In genomic region chr11:75498556-75499255, GRCh38 we compare ENCODE assay signal across 14 cellular contexts. TPM values are rescaled to one million over a fixed set of nuclear protein-coding genes. Genes with fewer than 3 reads are reported as not detected.
DNase-seq lines count a peak whose midpoint lies in the region; ATAC-seq and TF ChIP-seq lines count a peak whose summit lies in the region.
"Had no signal": no experiment of that assay in that cellular context is flagged by ENCODE, and none has a peak within 500 bp of the region (broad histone marks: within the 10 kb centered on the region; RNA-seq: fewer than 3 reads in every experiment).

No MANE protein-coding gene starts in this region.

- H3K9me3 Mint-ChIP-seq in IgD-negative memory B cell = no peaks in the 10 kb centered on the region
- no peaks in the 10 kb centered on the region for H3K9me3 Mint-ChIP-seq in chondrocyte (ENCODE audit: low read depth)
- no peaks in the 10 kb centered on the region for H3K9me3 Mint-ChIP-seq in activated naive CD4-positive, alpha-beta T cell treated with anti-CD3 and anti-CD28 coated beads, Interleukin-2, amount 10 ng/mL, durations not matched to agents 7 days and 5 days
- H3K9me3 Mint-ChIP-seq: central memory CD8-positive, alpha-beta T cell; nephron progenitor cell had no signal

- H3K27ac Mint-ChIP-seq in IgD-negative memory B cell (peak overlapping the region in 2 of 3 donors; percentile 34 to 74), chondrocyte (ENCODE audit: unreplicated experiment) (peak overlapping the region; percentile 78)
- H3K27ac Mint-ChIP-seq in activated naive CD4-positive, alpha-beta T cell treated with anti-CD3 and anti-CD28 coated beads, Interleukin-2, amount 10 ng/mL, durations not matched to agents 7 days and 5 days = no peak overlapping the region
- H3K27ac Mint-ChIP-seq: nephron progenitor cell had no signal

- TF ChIP-seq CTCF in AG10803 (conservative IDR thresholded peaks at IDR 0.05; ENCODE audit: low read length) = no peak
- TF ChIP-seq CTCF in chondrocyte (IDR thresholded peaks at IDR 0.05) = no peak
- no peak for TF ChIP-seq CTCF in osteoblast (IDR thresholded peaks at IDR 0.05; ENCODE audit: extremely low read depth, low read depth, low read length)

- H3K4me3 ChIP-seq in AG10803 (ENCODE audit: low read length) = no peak overlapping the region; the same call in none of the 2 replicates
- H3K4me3 ChIP-seq in osteoblast (ENCODE audit: insufficient read depth, low read length) = no peak overlapping the region
- H3K4me3 ChIP-seq: skin epidermis, stomach had no signal

- H3K36me3 Mint-ChIP-seq in IgD-negative memory B cell (peaks cover 7% of the 10 kb centered on the region), chondrocyte (ENCODE audit: low read depth) (no peaks in the 10 kb centered on the region)
- no peaks in the 10 kb centered on the region for H3K36me3 Mint-ChIP-seq in activated naive CD4-positive, alpha-beta T cell treated with anti-CD3 and anti-CD28 coated beads, Interleukin-2, amount 10 ng/mL, durations not matched to agents 7 days and 5 days

- no peak overlapping the region for H2AFZ ChIP-seq in osteoblast (ENCODE audit: low read length)

- no peaks in the 10 kb centered on the region for H3K9me3 ChIP-seq in osteoblast (ENCODE audit: low read depth, low read length)
- H3K9me3 ChIP-seq: stomach had no signal

- CTCF ChIA-PET in activated naive CD4-positive, alpha-beta T cell treated with anti-CD3 and anti-CD28 coated beads, Interleukin-2, amount 10 ng/mL, durations not matched to agents 7 days and 5 days (lab: Charles Lee) = interaction anchor here (0.6 kb wide), 1 partner anchor 30 kb away, joined by 3 read pairs; no protein-coding TSS in a partner anchor

- H4K20me1 ChIP-seq in osteoblast (ENCODE audit: insufficient read depth, low read length) = no peaks in the 10 kb centered on the region

- H3K27me3 ChIP-seq in osteoblast (ENCODE audit: insufficient read depth, low read length) = no peaks in the 10 kb centered on the region
- H3K27me3 ChIP-seq: stomach had no signal

- no peaks in the 10 kb centered on the region for H3K27me3 Mint-ChIP-seq in IgD-negative memory B cell
- H3K27me3 Mint-ChIP-seq in chondrocyte (ENCODE audit: low read depth) = no peaks in the 10 kb centered on the region
- H3K27me3 Mint-ChIP-seq in activated naive CD4-positive, alpha-beta T cell treated with anti-CD3 and anti-CD28 coated beads, Interleukin-2, amount 10 ng/mL, durations not matched to agents 7 days and 5 days = peaks cover 16% of the 10 kb centered on the region
- H3K27me3 Mint-ChIP-seq: central memory CD8-positive, alpha-beta T cell had no signal

- H3K4me1 Mint-ChIP-seq in IgD-negative memory B cell = peaks cover 14 to 33% (median 29%) of the 10 kb centered on the region in 3 donors
- peaks cover 24% of the 10 kb centered on the region for H3K4me1 Mint-ChIP-seq in chondrocyte (ENCODE audit: low read depth)
- H3K4me1 Mint-ChIP-seq in activated naive CD4-positive, alpha-beta T cell treated with anti-CD3 and anti-CD28 coated beads, Interleukin-2, amount 10 ng/mL, durations not matched to agents 7 days and 5 days = peaks cover 22% of the 10 kb centered on the region

- H3K27ac ChIP-seq in osteoblast (ENCODE audit: low read depth, low read length) = no peak overlapping the region

- DNase-seq in AG10803 (ENCODE audit: low read depth) = peak; percentile 56
- DNase-seq in chondrocyte (ENCODE audit: low spot score) = no peak
- peak; percentile 78 for DNase-seq in osteoblast (ENCODE audit: insufficient read length, low spot score, missing footprints)
- DNase-seq in activated CD8-positive, alpha-beta memory T cell treated with anti-CD3 and anti-CD28 coated beads, Interleukin-2, amount 50 U/mL, for 4 hours = no peak
- DNase-seq in activated naive CD4-positive, alpha-beta T cell treated with anti-CD3 and anti-CD28 coated beads, Interleukin-2, amount 10 ng/mL, durations not matched to agents 7 days and 5 days = no peak
- DNase-seq in NCI-H1436 (lab: John Stamatoyannopoulos, UW) = no peak
- DNase-seq: activated naive CD4-positive, alpha-beta T cell treated with Interleukin-2 at 50 U/mL for 16 hours; NCI-H1105; nephron progenitor cell; stomach had no signal

- H3K4me2 ChIP-seq in osteoblast (ENCODE audit: insufficient read depth, low read length) = peak overlapping the region; percentile 58

- ATAC-seq in GM19467 (IDR thresholded peaks at IDR 0.05; ENCODE audit: unreplicated experiment) = no peak

- no peak overlapping the region for H3K4me3 Mint-ChIP-seq in IgD-negative memory B cell
- no peak overlapping the region for H3K4me3 Mint-ChIP-seq in chondrocyte (ENCODE audit: unreplicated experiment)
- no peak overlapping the region for H3K4me3 Mint-ChIP-seq in activated naive CD4-positive, alpha-beta T cell treated with anti-CD3 and anti-CD28 coated beads, Interleukin-2, amount 10 ng/mL, durations not matched to agents 7 days and 5 days
- H3K4me3 Mint-ChIP-seq: central memory CD8-positive, alpha-beta T cell; nephron progenitor cell had no signal

- no peaks in the 10 kb centered on the region for H3K79me2 ChIP-seq in osteoblast (ENCODE audit: insufficient read depth, low read length)

- H3K4me1 ChIP-seq in osteoblast (ENCODE audit: insufficient read depth, low read length) = peaks cover 26% of the 10 kb centered on the region

- H3K36me3 ChIP-seq in osteoblast (ENCODE audit: insufficient read depth, low read length) = no peaks in the 10 kb centered on the region
- H3K36me3 ChIP-seq: stomach had no signal

RNA-seq across cellular contexts. Expression of gene GDPD5, which starts 27.0 kb away (rescaled TPM):
- polyA plus RNA-seq in IgD-negative memory B cell = 27.8 TPM
- 8.9 to 12.6 TPM (median 11.3 TPM) in 3 replicates for total RNA-seq in chondrocyte
- total RNA-seq in osteoblast = 13.4 and 14.1 TPM in 2 replicates

Comparison
In these comparisons a context has a peak if more than half of its experiments do, and no peak if none do; other contexts are left out.
1. DNase-seq: peak in AG10803 (single experiment) and osteoblast (single experiment); none in chondrocyte (single experiment), activated CD8-positive, alpha-beta memory T cell treated with anti-CD3 and anti-CD28 coated beads, Interleukin-2, amount 50 U/mL, for 4 hours (single experiment), activated naive CD4-positive, alpha-beta T cell treated with anti-CD3 and anti-CD28 coated beads, Interleukin-2, amount 10 ng/mL, durations not matched to agents 7 days and 5 days (single experiment) and NCI-H1436 (single experiment).